ENCODE assay signal across 17 cellular contexts in genomic region chr3:87199621-87200020, GRCh38. TPM values are rescaled to one million over a fixed set of nuclear protein-coding genes. Genes with fewer than 3 reads are reported as not detected.
DNase-seq lines count a peak whose midpoint lies in the region; ATAC-seq and TF ChIP-seq lines count a peak whose summit lies in the region.
"Had no signal": no experiment of that assay in that cellular context is flagged by ENCODE, and none has a peak within 500 bp of the region (broad histone marks: within the 10 kb centered on the region; RNA-seq: fewer than 3 reads in every experiment).

No MANE protein-coding gene starts in this region.

- intact Hi-C loops in right lobe of liver (cut with DNase I) = no loop called here

- H3K4me3 ChIP-seq in GM23338 (no peak overlapping the region), KMS-11 (IDR thresholded peaks at IDR 0.05; ENCODE audit: insufficient read depth, low read depth, low read length) (no peak overlapping the region), SK-N-MC (peak overlapping the region; percentile 70), right lobe of liver (no peak overlapping the region)
- H3K4me3 ChIP-seq: HAP-1 had no signal

- H2AFZ ChIP-seq in GM23338 (no peak overlapping the region), KMS-11 (ENCODE audit: low read depth) (peak overlapping the region; percentile 14; the same call in 1 of the 2 replicates)

- H4K20me1 ChIP-seq in GM23338 (replicated peaks; ENCODE audit: insufficient read depth) = no peaks in the 10 kb centered on the region
- H4K20me1 ChIP-seq in KMS-11 (ENCODE audit: insufficient read depth) = no peaks in the 10 kb centered on the region

- peaks cover 25% of the 10 kb centered on the region for H3K9me3 Mint-ChIP-seq in GM23338

- peaks cover 5% of the 10 kb centered on the region; the same call in 1 of the 2 replicates for H3K9me3 ChIP-seq in SK-N-MC (ENCODE audit: low read depth, low read length)
- no peaks in the 10 kb centered on the region for H3K9me3 ChIP-seq in right lobe of liver
- H3K9me3 ChIP-seq: HAP-1 had no signal

- H3K27me3 ChIP-seq in GM23338 (ENCODE audit: insufficient read depth) (no peaks in the 10 kb centered on the region), KMS-11 (ENCODE audit: insufficient read depth, low read depth) (no peaks in the 10 kb centered on the region), right lobe of liver (no peaks in the 10 kb centered on the region)

- WGBS in right lobe of liver (ENCODE audit: insufficient coverage, low coverage, low lambda C conversion rate, missing lambda C conversion rate) = 39% methylated on average over 2 of the region's 2 CpGs

- 0 out of 2 replicates have a peak, but pooled peaks cover 3% of the 10 kb centered on the region for H3K36me3 ChIP-seq in GM23338 (ENCODE audit: insufficient read depth)
- H3K36me3 ChIP-seq in KMS-11 (ENCODE audit: insufficient read depth) = no peaks in the 10 kb centered on the region
- no peaks in the 10 kb centered on the region for H3K36me3 ChIP-seq in SK-N-MC (ENCODE audit: insufficient read depth, low read length)
- no peaks in the 10 kb centered on the region for H3K36me3 ChIP-seq in right lobe of liver
- H3K36me3 ChIP-seq: HAP-1 had no signal

- no peaks in the 10 kb centered on the region for H3K4me1 ChIP-seq in GM23338 (ENCODE audit: insufficient read depth)
- peaks cover 19% of the 10 kb centered on the region for H3K4me1 ChIP-seq in KMS-11 (ENCODE audit: low read depth, poor library complexity, severe bottlenecking)
- H3K4me1 ChIP-seq in right lobe of liver = peaks cover 0 to 11% (median 3%) of the 10 kb centered on the region in 4 donors

- no peaks in the 10 kb centered on the region for H3F3A ChIP-seq in GM23338 (replicated peaks; ENCODE audit: low read depth)

- no peak for DNase-seq in GM23338 (ENCODE audit: low spot score)
- peak; percentile 81 for DNase-seq in SK-N-MC (ENCODE audit: low read depth, low spot score)
- DNase-seq in right lobe of liver = no peak
- no peak for DNase-seq in NCI-H526 (lab: John Stamatoyannopoulos, UW)
- no peak for DNase-seq in mesenteric fat pad (ENCODE audit: low spot score)
- DNase-seq: C1 segment of cervical spinal cord; Calu3; CD4-positive, alpha-beta memory T cell; COR-L47; DMS53; DMS79 treated with DMSO at 0.1 percent for 48 hours; GF-D8; GOT3; HFFc6 had no signal

- 0 out of 2 replicates have a peak overlapping the region, but pooled peaks have one; percentile 4 for H3K27ac Mint-ChIP-seq in GM23338
- H3K27ac Mint-ChIP-seq: CD4-positive, alpha-beta memory T cell; HFFc6 had no signal

- no peak for ATAC-seq in GM23338
- ATAC-seq in right lobe of liver = peak in 3 of 4 donors; percentile 33 to 75 (median 59)
- no peak for ATAC-seq in GM21717 (IDR thresholded peaks at IDR 0.05; ENCODE audit: unreplicated experiment)

- no peak overlapping the region for H3K4me3 Mint-ChIP-seq in GM23338
- H3K4me3 Mint-ChIP-seq: CD4-positive, alpha-beta memory T cell; HFFc6 had no signal

- H3K9ac ChIP-seq in KMS-11 = no peak overlapping the region
- H3K9ac ChIP-seq in SK-N-MC (ENCODE audit: insufficient read length) = no peak overlapping the region

- H3K4me2 ChIP-seq in GM23338 (no peak overlapping the region), KMS-11 (no peak overlapping the region)

- H3K27me3 Mint-ChIP-seq in GM23338 (ENCODE audit: insufficient read depth, low read depth, poor library complexity) = no peaks in the 10 kb centered on the region

- H3K27ac ChIP-seq in GM23338 (ENCODE audit: low read depth) = no peak overlapping the region
- no peak overlapping the region for H3K27ac ChIP-seq in KMS-11
- peak overlapping the region; percentile 61; the same call in 1 of the 2 replicates for H3K27ac ChIP-seq in SK-N-MC
- no peak overlapping the region for H3K27ac ChIP-seq in right lobe of liver

- H3K79me2 ChIP-seq in GM23338 (replicated peaks; ENCODE audit: insufficient read depth) (no peaks in the 10 kb centered on the region), KMS-11 (ENCODE audit: insufficient read depth, low read depth) (no peaks in the 10 kb centered on the region)

- TF ChIP-seq POLR2A in right lobe of liver (IDR thresholded peaks at IDR 0.05) = no peak

- H3K9me2 ChIP-seq in GM23338 (ENCODE audit: insufficient read depth) = no peaks in the 10 kb centered on the region; the same call in 1 of the 2 replicates

- H3K4me1 Mint-ChIP-seq in GM23338 = peaks cover 4% of the 10 kb centered on the region; the same call in 1 of the 3 replicates
- H3K4me1 Mint-ChIP-seq: CD4-positive, alpha-beta memory T cell had no signal

- peaks cover 23% of the 10 kb centered on the region for H3K36me3 Mint-ChIP-seq in GM23338 (ENCODE audit: low read depth)
- H3K36me3 Mint-ChIP-seq: CD4-positive, alpha-beta memory T cell had no signal

- TF ChIP-seq CTCF in GM23338 (conservative IDR thresholded peaks at IDR 0.05; ENCODE audit: low read depth in 2 of 2) (no peak), KMS-11 (conservative IDR thresholded peaks at IDR 0.05; ENCODE audit: low read depth, low read length) (no peak), right lobe of liver (IDR thresholded peaks at IDR 0.05) (no peak)

TF ChIP-seq in GM23338, 12 proteins besides CTCF, POLR2A, EP300 and RAD21 (continues in another document):
- TF ChIP-seq NANOG (IDR thresholded peaks at IDR 0.05; ENCODE audit: borderline replicate concordance) (no peak), CREB1 (CRISPR knock-in tag; IDR thresholded peaks at IDR 0.05; ENCODE audit: low read depth) (no peak), ETS1 (IDR thresholded peaks at IDR 0.05) (no peak), EZH2 (IDR thresholded peaks at IDR 0.05; ENCODE audit: low read depth, unreplicated experiment) (no peak), ZNF462 (CRISPR knock-in tag; IDR thresholded peaks at IDR 0.05) (no peak)

RNA-seq across cellular contexts. Expression of gene CHMP2B, which starts 27.5 kb away (rescaled TPM):
- total RNA-seq in GM23338 (2014; rRNA removed; shearing (Covaris generic)) = 45.1 and 53.7 TPM in 2 replicates
- 112 and 130 TPM in 2 replicates for polyA plus RNA-seq in GM23338 (2016; fragmentation: Nextera tagmentation; extraction: Ambion mirVana)
- 10 to 100 TPM; 16.9 to 34.8 (median 21.3) TPM for total RNA-seq in right lobe of liver
- total RNA-seq in mesenteric fat pad = 33.6 TPM

Comparison
In these comparisons a context has a peak if more than half of its experiments do, and no peak if none do; other contexts are left out.
1. ATAC-seq: peak in right lobe of liver (3 of 4); none in GM23338 (single experiment) and GM21717 (single experiment).